10 cellular contexts compared by ENCODE assay signal in the genomic region with DNA sequence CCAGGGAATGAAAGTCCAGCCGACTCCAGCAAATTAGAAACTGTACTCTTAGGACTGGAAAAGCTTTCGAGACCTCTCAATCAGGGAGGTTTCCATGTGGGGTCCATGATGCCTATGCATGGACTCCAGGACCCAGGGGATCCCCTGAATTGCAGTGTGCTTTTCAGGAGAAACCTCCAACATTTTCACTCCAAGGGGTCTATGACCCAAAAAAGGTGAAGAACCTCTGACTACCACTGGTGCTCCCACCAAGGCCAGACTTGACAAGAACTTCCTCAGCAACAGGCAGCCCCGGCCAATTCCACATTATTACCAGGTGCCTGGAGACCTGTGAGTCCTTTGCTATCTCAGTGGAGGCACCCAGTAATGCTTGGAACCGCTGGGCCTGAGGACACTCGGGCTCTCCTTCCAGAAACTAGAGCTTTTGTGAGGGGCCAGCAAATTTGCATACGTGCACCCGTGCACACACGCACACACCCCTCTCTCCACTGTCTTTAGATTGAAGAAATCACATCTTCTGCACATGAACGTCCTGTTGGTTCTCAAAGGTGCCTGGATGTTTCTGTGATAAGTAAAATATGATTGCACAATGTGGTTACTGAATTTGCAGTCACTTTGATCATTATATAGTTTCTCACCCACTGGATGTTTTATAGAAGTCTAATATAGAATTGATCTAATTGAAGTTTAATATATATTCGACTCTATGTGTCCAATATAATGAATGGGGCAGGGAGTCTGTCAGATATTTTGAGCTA. TPM values are rescaled to one million over a fixed set of nuclear protein-coding genes. Genes with fewer than 3 reads are reported as not detected.
DNase-seq lines count a peak whose midpoint lies in the region; ATAC-seq, FAIRE-seq and TF ChIP-seq lines count a peak whose summit lies in the region.
"Had no signal": no experiment of that assay in that cellular context is flagged by ENCODE, and none has a peak within 500 bp of the region (broad histone marks: within the 10 kb centered on the region; RNA-seq: fewer than 3 reads in every experiment).

No MANE protein-coding gene starts in this region.

- no peaks in the 10 kb centered on the region for H3K9me2 ChIP-seq in Loucy (replicated peaks; ENCODE audit: low read depth, low read length)

- no peak for FAIRE-seq in RCC 7860 (lab: Jason Lieb, UNC)

- peak overlapping the region; percentile 10 for H3K9ac ChIP-seq in Loucy (ENCODE audit: low read depth, low read length, poor library complexity, severe bottlenecking)
- no peak overlapping the region for H3K9ac ChIP-seq in skeletal muscle satellite cell (ENCODE audit: low read depth, low read length)

- no peaks in the 10 kb centered on the region for H4K20me1 ChIP-seq in Loucy (ENCODE audit: insufficient read depth, low read length, poor library complexity, severe bottlenecking)

- H3K4me1 ChIP-seq in Loucy (ENCODE audit: insufficient read depth, low read length, poor library complexity, severe bottlenecking) (peaks cover 36% of the 10 kb centered on the region), skeletal muscle satellite cell (ENCODE audit: control insufficient read depth, insufficient read depth, low read length) (no peaks in the 10 kb centered on the region)

- H3K4me3 Mint-ChIP-seq in central memory CD8-positive, alpha-beta T cell: no peak overlapping the region

- peaks cover 10% of the 10 kb centered on the region for H3K4me1 Mint-ChIP-seq in central memory CD8-positive, alpha-beta T cell

- no peaks in the 10 kb centered on the region for H3K79me2 ChIP-seq in Loucy (ENCODE audit: insufficient read depth, low read length)

- H3K36me3 Mint-ChIP-seq in central memory CD8-positive, alpha-beta T cell (ENCODE audit: insufficient read depth): peaks cover 2% of the 10 kb centered on the region

- TF ChIP-seq CTCF in GM12865 (IDR thresholded peaks at IDR 0.05; ENCODE audit: insufficient read depth, low read depth, low read length, missing control alignments) (no peak), Loucy (conservative IDR thresholded peaks at IDR 0.05; ENCODE audit: low read length) (no peak)

- peak overlapping the region; percentile 1 for H3K27ac Mint-ChIP-seq in central memory CD8-positive, alpha-beta T cell (ENCODE audit: low read depth)

- H3K36me3 ChIP-seq in Loucy (ENCODE audit: insufficient read depth, low read length): no peaks in the 10 kb centered on the region
- H3K36me3 ChIP-seq in skeletal muscle satellite cell (ENCODE audit: insufficient read depth, low read length): no peaks in the 10 kb centered on the region
- H3K36me3 ChIP-seq: brain microvascular endothelial cell, esophagus muscularis mucosa had no signal

- DNase-seq in GM12865 (ENCODE audit: low read depth) (peak; percentile 46), NCI-H345 (lab: John Stamatoyannopoulos, UW) (no peak), RCC 7860 (ENCODE audit: low spot score) (no peak)
- no peak for DNase-seq in central memory CD8-positive, alpha-beta T cell (ENCODE audit: low spot score in 2 of 2)

- no peaks in the 10 kb centered on the region for H3K9me3 ChIP-seq in Loucy (ENCODE audit: insufficient read depth, low read depth, low read length)
- H3K9me3 ChIP-seq in skeletal muscle satellite cell (replicated peaks; ENCODE audit: low read length): no peaks in the 10 kb centered on the region
- H3K9me3 ChIP-seq: esophagus muscularis mucosa had no signal

- H3K27me3 ChIP-seq in Loucy (ENCODE audit: insufficient read depth, low read length, poor library complexity, severe bottlenecking) (no peaks in the 10 kb centered on the region), skeletal muscle satellite cell (ENCODE audit: control insufficient read depth, insufficient read depth, low read length) (peaks cover 23% of the 10 kb centered on the region)
- H3K27me3 ChIP-seq: brain microvascular endothelial cell, esophagus muscularis mucosa had no signal

- peak overlapping the region; percentile 71 for H2AFZ ChIP-seq in Loucy (ENCODE audit: low read length)

- H3K9me3 Mint-ChIP-seq in central memory CD8-positive, alpha-beta T cell: no peaks in the 10 kb centered on the region

- ATAC-seq in central memory CD8-positive, alpha-beta T cell (replicated peaks; ENCODE audit: extremely low read depth, poor library complexity, severe bottlenecking): peak; percentile 15
- ATAC-seq in GM19395 (IDR thresholded peaks at IDR 0.05; ENCODE audit: unreplicated experiment) (no peak), HG02938 (IDR thresholded peaks at IDR 0.05; ENCODE audit: unreplicated experiment) (no peak)

- no peak overlapping the region for H3K4me3 ChIP-seq in GM12865 (ENCODE audit: low read depth, low read length)
- peak overlapping the region; percentile 11 for H3K4me3 ChIP-seq in Loucy (ENCODE audit: low read length, poor library complexity, severe bottlenecking)
- H3K4me3 ChIP-seq in skeletal muscle satellite cell (ENCODE audit: low read length): no peak overlapping the region
- H3K4me3 ChIP-seq: esophagus muscularis mucosa had no signal

- peaks cover 7% of the 10 kb centered on the region; the same call in 1 of the 2 replicates for H3F3A ChIP-seq in Loucy (ENCODE audit: low read depth)

- H3K4me2 ChIP-seq in Loucy (ENCODE audit: low read depth, low read length, poor library complexity, severe bottlenecking) (peak overlapping the region; percentile 37), skeletal muscle satellite cell (ENCODE audit: low read length) (peak overlapping the region; percentile 50)

- H3K27me3 Mint-ChIP-seq in central memory CD8-positive, alpha-beta T cell: no peaks in the 10 kb centered on the region

RNA-seq across cellular contexts. Expression of a gene that starts 54.7 kb away (rescaled TPM):
- 33.4 and 39.8 TPM in 2 replicates for total RNA-seq in skeletal muscle satellite cell (2012; rRNA removed)
